8 cellular contexts compared by ENCODE assay signal in genomic region chr2:19358242-19359020, GRCh38. TPM values are rescaled to one million over a fixed set of nuclear protein-coding genes. Genes with fewer than 3 reads are reported as not detected.
DNase-seq lines count a peak whose midpoint lies in the region; ATAC-seq and TF ChIP-seq lines count a peak whose summit lies in the region.

Gene OSR1, minus strand, starts transcription at chr2:19358623. Its CDS starts 4,818 bp downstream, at chr2:19353805.

- DNase-seq in DMS79 treated with DMSO at 0.1 percent for 48 hours (lab: John Stamatoyannopoulos, UW) (peak; percentile 10), DMS79 (lab: John Stamatoyannopoulos, UW) (no peak), NCI-H748 treated with DMSO at 0.1 percent for 48 hours (lab: John Stamatoyannopoulos, UW) (peak; percentile 16), coronary artery (ENCODE audit: low spot score) (peak; percentile 86), lower leg skin (ENCODE audit: low spot score in 2 of 2) (peak in 1 of 2 donors; percentile 96), tibial nerve (ENCODE audit: low spot score in 2 of 2) (no peak), T-helper 2 cell (no peak)

- H3K4me3 ChIP-seq in coronary artery, result peak within 1 kb of the TSS; percentile 80
- H3K4me3 ChIP-seq in lower leg skin (ENCODE audit: low read depth, poor library complexity, severe bottlenecking), result peak within 1 kb of the TSS; percentile 30
- peak within 1 kb of the TSS; percentile 33 to 55 (median 48) for H3K4me3 ChIP-seq in tibial nerve

- H3K36me3 ChIP-seq in tibial nerve, result no peaks in the 10 kb centered on the region

- TF ChIP-seq POLR2A in lower leg skin (IDR thresholded peaks at IDR 0.05) (peak in 1 of 2 donors; percentile 24), tibial nerve (IDR thresholded peaks at IDR 0.05) (peak in 1 of 2 donors; percentile 24)

- intact Hi-C loops in lower leg skin (cut with DNase I; ENCODE audit: low total_unique reads), result no loop called here

- no peak for ATAC-seq in HG02970 (IDR thresholded peaks at IDR 0.05; ENCODE audit: low FRiP score, unreplicated experiment)

- TF ChIP-seq CTCF in coronary artery (IDR thresholded peaks at IDR 0.05) (no peak), lower leg skin (IDR thresholded peaks at IDR 0.05) (no peak), tibial nerve (IDR thresholded peaks at IDR 0.05) (no peak)

- peaks cover 0 to 93% of the 10 kb centered on the region in 2 donors for H3K27me3 ChIP-seq in tibial nerve

- H3K27ac ChIP-seq in coronary artery (peak within 1 kb of the TSS; percentile 89 to 93), tibial nerve (peak within 1 kb of the TSS; percentile 11 to 63 (median 38))

- no peaks in the 10 kb centered on the region for H3K9me3 ChIP-seq in tibial nerve

- peaks cover 0 to 65% (median 12%) of the 10 kb centered on the region in 4 donors for H3K4me1 ChIP-seq in tibial nerve

- WGBS in lower leg skin, 2 donors, result 2 to 3% methylated on average over 48 to 51 of the region's 51 CpGs
- 1 to 4% methylated on average over 17 to 46 of the region's 51 CpGs for WGBS in tibial nerve, 2 donors

- TF ChIP-seq EP300 in tibial nerve (IDR thresholded peaks at IDR 0.05), result peak in 1 of 2 donors; percentile 21

RNA-seq across cellular contexts. Expression of gene OSR1, which starts in this region (rescaled TPM):
- total RNA-seq in lower leg skin, result 10 to 100 TPM in 3 of 4 donors, 1 to 10 TPM in 1; 1.1 to 16.2 (median 12.7) TPM
- total RNA-seq in tibial nerve, result 10 to 100 TPM in 3 of 4 donors, 1 to 10 TPM in 1; 8.5 to 22.7 (median 17.9) TPM

Comparison
In these comparisons a context has a peak if more than half of its experiments do, and no peak if none do; other contexts are left out.
1. DNase-seq: peak in DMS79 treated with DMSO at 0.1 percent for 48 hours (single experiment), NCI-H748 treated with DMSO at 0.1 percent for 48 hours (single experiment) and coronary artery (single experiment); none in DMS79 (single experiment), tibial nerve (0 of 2) and T-helper 2 cell (0 of 5).
2. H3K4me3 ChIP-seq: peak in every context shown above with its lines; median percentile 80 in coronary artery; 48 in tibial nerve; 30 in lower leg skin.